In the genomic region with DNA sequence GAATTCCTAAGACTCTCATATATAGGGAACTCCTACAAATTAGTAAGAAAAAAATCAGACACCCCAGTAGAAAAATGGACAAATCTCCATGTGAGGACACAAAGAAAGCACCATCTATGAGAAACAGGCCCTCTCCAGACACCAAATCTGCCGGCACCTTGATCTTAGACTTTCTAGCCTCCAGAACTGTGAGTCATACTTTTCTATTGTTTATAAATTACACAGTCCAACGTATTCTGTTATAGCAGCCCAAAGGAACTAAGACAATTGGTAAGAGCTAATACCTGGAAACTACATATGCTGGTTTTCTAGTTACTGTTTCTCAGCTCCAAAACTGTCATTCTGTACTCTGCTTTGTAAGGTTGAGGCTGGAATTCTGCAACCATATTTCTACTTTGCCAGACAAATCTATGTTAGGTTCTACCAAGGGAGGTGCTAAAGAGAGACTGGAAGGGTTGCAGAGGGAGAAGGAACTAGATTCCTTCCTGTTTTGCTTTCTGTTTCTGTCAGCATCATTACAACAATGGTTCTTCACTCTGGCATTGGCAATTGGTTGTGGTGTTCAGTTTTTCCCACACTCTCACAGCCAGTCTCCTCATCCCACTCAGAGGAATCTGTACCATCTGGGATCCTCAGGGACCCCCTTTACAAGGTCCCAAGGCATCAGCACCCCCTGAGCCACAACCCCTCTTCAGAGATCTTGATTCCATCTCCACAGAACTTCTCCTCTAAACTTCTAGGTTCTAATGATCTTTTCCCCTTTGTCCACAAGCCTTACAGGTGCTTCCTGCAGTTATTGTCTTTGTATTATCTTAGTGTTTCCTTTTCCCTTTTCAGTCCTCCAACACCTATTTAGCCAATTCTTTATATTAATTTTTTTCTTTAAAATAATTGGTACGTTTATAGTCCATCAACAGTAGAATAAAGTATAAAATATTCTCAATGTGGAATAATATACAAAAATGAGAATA, we compare ENCODE assay signal across 8 cellular contexts. TPM values are rescaled to one million over a fixed set of nuclear protein-coding genes. Genes with fewer than 3 reads are reported as not detected.
DNase-seq lines count a peak whose midpoint lies in the region; ATAC-seq, FAIRE-seq and TF ChIP-seq lines count a peak whose summit lies in the region.

No MANE protein-coding gene starts in this region.

- FAIRE-seq in bronchial epithelial cell (lab: Jason Lieb, UNC), result no peak

- 43 to 57% (median 43%) methylated on average over 3 of the region's 3 CpGs for WGBS in heart left ventricle, 4 donors

- H3K27ac ChIP-seq in heart left ventricle (peak overlapping the region in 10 of 12 donors; percentile 2 to 74 (median 54)), uterus (peak overlapping the region; percentile 24 to 46)

- BruUV-seq in Calu3 (replicated peaks; lab: Mats Ljungman, UMichigan), result no TSS peak

- H3K36me3 ChIP-seq in heart left ventricle (no peaks in the 10 kb centered on the region), bronchial epithelial cell (ENCODE audit: control insufficient read depth, insufficient read depth, low read length) (no peaks in the 10 kb centered on the region), uterus (no peaks in the 10 kb centered on the region)

- H3K9me3 ChIP-seq in heart left ventricle (no peaks in the 10 kb centered on the region), uterus (no peaks in the 10 kb centered on the region)

- no peaks in the 10 kb centered on the region for H3K36me3 Mint-ChIP-seq in Calu3 (ENCODE audit: insufficient read depth, unreplicated experiment)

- H3K4me3 Mint-ChIP-seq in Calu3 (ENCODE audit: low read depth, unreplicated experiment), result no peak overlapping the region

- H3K4me1 Mint-ChIP-seq in Calu3 (ENCODE audit: low read depth, unreplicated experiment), result peaks cover 35% of the 10 kb centered on the region

- H3K4me3 ChIP-seq in heart left ventricle (peak overlapping the region in 1 of 12 donors; percentile 5), bronchial epithelial cell (ENCODE audit: low read depth, low read length) (no peak overlapping the region), uterus (no peak overlapping the region)

- intact Hi-C loops in heart left ventricle (cut with DNase I), result loop anchor here in 2 of 10 donors (5.0 to 10.0 kb wide), 2 partner anchors 33 to 495 kb away; no protein-coding TSS in a partner anchor
- intact Hi-C loops in cardiac septum (cut with DNase I), result no loop called here
- intact Hi-C loops in uterus (cut with DNase I; ENCODE audit: low total_unique reads), result loop anchor here (10.0 kb wide), 1 partner anchor 125 kb away; the partner anchor contains the start of gene AP1AR
- intact Hi-C loops in Calu3 (cut with micrococcal nuclease; ENCODE audit: unreplicated experiment), result loop anchor here (5.0 kb wide), 1 partner anchor 38 kb away; the partner anchor contains the start of gene FAM241A

- H3K27me3 ChIP-seq in heart left ventricle (no peaks in the 10 kb centered on the region), bronchial epithelial cell (ENCODE audit: control insufficient read depth, insufficient read depth, low read length) (no peaks in the 10 kb centered on the region), uterus (no peaks in the 10 kb centered on the region)

- TF ChIP-seq CTCF in heart left ventricle (IDR thresholded peaks at IDR 0.05), result no peak
- no peak for TF ChIP-seq CTCF in bronchial epithelial cell (IDR thresholded peaks at IDR 0.05; ENCODE audit: insufficient read depth, low read length, severe bottlenecking)
- no peak for TF ChIP-seq CTCF in uterus (IDR thresholded peaks at IDR 0.05)
- TF ChIP-seq CTCF in Calu3 (IDR thresholded peaks at IDR 0.05; ENCODE audit: unreplicated experiment), result no peak

- TF ChIP-seq POLR2A in heart left ventricle (IDR thresholded peaks at IDR 0.05) (no peak), uterus (IDR thresholded peaks at IDR 0.05) (no peak)

- ATAC-seq in heart left ventricle, result peak; percentile 37 to 85 (median 60)

- DNase-seq in heart left ventricle, result no peak
- DNase-seq in cardiac septum (ENCODE audit: low spot score), result no peak
- DNase-seq in HT1080 (ENCODE audit: low read depth), result peak; percentile 65
- peak; percentile 67 for DNase-seq in bronchial epithelial cell (ENCODE audit: low read depth)
- no peak for DNase-seq in uterus
- DNase-seq in T-helper 9 cell, result no peak
- DNase-seq in Calu3, result no peak
- no peak for DNase-seq in stimulated activated CD4-positive, alpha-beta T cell treated with anti-CD3 and anti-CD28 coated beads, Interleukin-2, amount 100 ng/mL, for 48 hours

- no peaks in the 10 kb centered on the region for H3K9me3 Mint-ChIP-seq in Calu3 (ENCODE audit: low read depth, unreplicated experiment)

- no peak overlapping the region for H3K27ac Mint-ChIP-seq in Calu3 (ENCODE audit: unreplicated experiment)

- H3K4me1 ChIP-seq in heart left ventricle (peaks cover 0 to 27% (median 2%) of the 10 kb centered on the region in 12 donors), uterus (no peaks in the 10 kb centered on the region)

- CTCF ChIA-PET in Calu3 (lab: Charles Lee), result no interaction called here

- H3K27me3 Mint-ChIP-seq in Calu3 (ENCODE audit: unreplicated experiment), result no peaks in the 10 kb centered on the region

RNA-seq across cellular contexts. Expression of gene FAM241A, which starts 35.5 kb away (rescaled TPM):
- total RNA-seq in heart left ventricle (10 to 100 TPM in 1 of 9 donors, 1 to 10 TPM in 8; 5.4 to 10.3 (median 8.5) TPM), cardiac septum (6.7 TPM), bronchial epithelial cell (2.4 and 4.6 TPM in 2 replicates), uterus (1 to 10 TPM; 2.3 to 8.5 (median 3.5) TPM), Calu3 (2022) (1.4 and 1.6 TPM in 2 replicates)
- polyA plus RNA-seq in heart left ventricle, result 1 to 10 TPM; 5.3 to 5.8 TPM
- 3.6 and 4.8 TPM in 2 replicates for total RNA-seq in HT1080 (2014; rRNA removed; shearing (Covaris generic))
- 9.6 and 10.5 TPM in 2 replicates for polyA plus RNA-seq in HT1080 (2015; cell fraction: cytosol; rRNA removed)
- 3.7 and 4.5 TPM in 2 replicates for polyA plus RNA-seq in HT1080 (2015; cell fraction: nucleus; rRNA removed)

Comparison
In these comparisons a context has a peak if more than half of its experiments do, and no peak if none do; other contexts are left out.
1. DNase-seq: peak in HT1080 (single experiment) and bronchial epithelial cell (single experiment); none in heart left ventricle (0 of 5), cardiac septum (single experiment), uterus (0 of 2), T-helper 9 cell (single experiment), Calu3 (single experiment) and stimulated activated CD4-positive, alpha-beta T cell treated with anti-CD3 and anti-CD28 coated beads, Interleukin-2, amount 100 ng/mL, for 48 hours (0 of 2).